28 cellular contexts compared by ENCODE assay signal in genomic region chr10:99858849-99859248, GRCh38.
"Had no signal": no experiment of that assay in that cellular context is flagged by ENCODE, and none has a peak within 500 bp of the region (broad histone marks: within the 10 kb centered on the region; RNA-seq: fewer than 3 reads in every experiment).

No MANE protein-coding gene starts in this region.

- H3K27me3 ChIP-seq: ascending aorta, body of pancreas, MG63 had no signal

- H3K27ac ChIP-seq: ascending aorta, body of pancreas, SK-N-MC, VCaP had no signal

- H3K4me1 Mint-ChIP-seq: activated CD8-positive, alpha-beta memory T cell treated with anti-CD3 and anti-CD28 coated beads, Interleukin-2, amount 10 ng/mL, durations not matched to agents 7 days and 5 days; activated naive CD8-positive, alpha-beta T cell treated with anti-CD3 and anti-CD28 coated beads, Interleukin-2, amount 50 U/mL, for 24 hours had no signal

- H3K27ac Mint-ChIP-seq: activated CD8-positive, alpha-beta memory T cell treated with anti-CD3 and anti-CD28 coated beads, Interleukin-2, amount 10 ng/mL, durations not matched to agents 7 days and 5 days; activated naive CD4-positive, alpha-beta T cell treated with anti-CD3 and anti-CD28 coated beads, Interleukin-2, amount 50 U/mL, for 72 hours; activated naive CD8-positive, alpha-beta T cell treated with anti-CD3 and anti-CD28 coated beads, Interleukin-2, amount 50 U/mL, for 24 hours; activated T-cell treated with anti-CD3 and anti-CD28 coated beads, Interleukin-2, amount 50 U/mL, for 24 hours; activated T-helper 1 cell treated with anti-CD3 and anti-CD28 coated beads, Interleukin-12 subunit alpha, Interleukin-12 subunit beta, Interleukin-2, Interleukin-4 antibody, amounts not matched to agents 30 ng/mL and 10 ng/mL and 1 ng/mL, durations not matched to agents 14 hours and 24 hours and 36 hours had no signal

- DNase-seq: activated CD4-positive, alpha-beta T cell treated with anti-CD3 and anti-CD28 coated beads for 48 hours; activated CD4-positive, alpha-beta T cell treated with anti-CD3 and anti-CD28 coated beads, Interleukin-2, amount 50 U/mL, for 48 hours; activated CD8-positive, alpha-beta memory T cell treated with anti-CD3 and anti-CD28 coated beads, Interleukin-2, amount 10 ng/mL, durations not matched to agents 7 days and 5 days; activated effector memory CD4-positive, alpha-beta T cell treated with Interleukin-2 at 50 U/mL for 16 hours; activated naive CD4-positive, alpha-beta T cell; activated naive CD8-positive, alpha-beta T cell treated with anti-CD3 and anti-CD28 coated beads, Interleukin-2, amount 50 U/mL, for 24 hours; activated T-cell treated with anti-CD3 and anti-CD28 coated beads, Interleukin-2, amount 50 U/mL, for 24 hours; amniotic stem cell; body of pancreas; central memory CD4-positive, alpha-beta T cell; MG63; MV-4-11; NCI-H1417 treated with DMSO at 0.1 percent for 48 hours; NCI-H1694; NCI-H2029; NCI-H2107; NCI-H226; NK-92 treated with Interleukin-12 subunit alpha and Interleukin-12 subunit beta, amount 100 ng/mL, for 24 hours; RPMI8226; T-helper 1 cell had no signal

- ATAC-seq: activated CD4-positive, CD25-positive, alpha-beta regulatory T cell treated with anti-CD3 and anti-CD28 coated beads, Interleukin-2, amount 50 U/mL, for 24 hours; activated CD8-positive, alpha-beta memory T cell treated with anti-CD3 and anti-CD28 coated beads, Interleukin-2, amount 10 ng/mL, durations not matched to agents 7 days and 5 days; activated naive CD4-positive, alpha-beta T cell treated with anti-CD3 and anti-CD28 coated beads, Interleukin-2, amount 50 U/mL, for 72 hours; activated naive CD8-positive, alpha-beta T cell treated with anti-CD3 and anti-CD28 coated beads, Interleukin-2, amount 50 U/mL, for 24 hours; body of pancreas; Right ventricle myocardium inferior had no signal

- H3K4me3 ChIP-seq: ascending aorta, body of pancreas, MG63, SK-N-MC had no signal

- H3K36me3 Mint-ChIP-seq: activated CD8-positive, alpha-beta memory T cell treated with anti-CD3 and anti-CD28 coated beads, Interleukin-2, amount 10 ng/mL, durations not matched to agents 7 days and 5 days; activated naive CD4-positive, alpha-beta T cell treated with anti-CD3 and anti-CD28 coated beads, Interleukin-2, amount 50 U/mL, for 72 hours had no signal

- FAIRE-seq: bronchial epithelial cell had no signal

- H3K4me1 ChIP-seq: ascending aorta, body of pancreas had no signal

- H3K36me3 ChIP-seq: ascending aorta, MG63 had no signal

- H3K9me3 ChIP-seq: ascending aorta, body of pancreas, MG63 had no signal

- H3K4me3 Mint-ChIP-seq: activated CD8-positive, alpha-beta memory T cell treated with anti-CD3 and anti-CD28 coated beads, Interleukin-2, amount 10 ng/mL, durations not matched to agents 7 days and 5 days; activated naive CD8-positive, alpha-beta T cell treated with anti-CD3 and anti-CD28 coated beads, Interleukin-2, amount 50 U/mL, for 24 hours; activated T-cell treated with anti-CD3 and anti-CD28 coated beads, Interleukin-2, amount 50 U/mL, for 24 hours; activated T-helper 1 cell treated with anti-CD3 and anti-CD28 coated beads, Interleukin-12 subunit alpha, Interleukin-12 subunit beta, Interleukin-2, Interleukin-4 antibody, amounts not matched to agents 30 ng/mL and 10 ng/mL and 1 ng/mL, durations not matched to agents 14 hours and 24 hours and 36 hours had no signal

- H3K9me3 Mint-ChIP-seq: activated naive CD4-positive, alpha-beta T cell treated with anti-CD3 and anti-CD28 coated beads, Interleukin-2, amount 50 U/mL, for 72 hours; activated naive CD8-positive, alpha-beta T cell treated with anti-CD3 and anti-CD28 coated beads, Interleukin-2, amount 50 U/mL, for 24 hours; activated T-cell treated with anti-CD3 and anti-CD28 coated beads, Interleukin-2, amount 50 U/mL, for 24 hours; activated T-helper 1 cell treated with anti-CD3 and anti-CD28 coated beads, Interleukin-12 subunit alpha, Interleukin-12 subunit beta, Interleukin-2, Interleukin-4 antibody, amounts not matched to agents 30 ng/mL and 10 ng/mL and 1 ng/mL, durations not matched to agents 14 hours and 24 hours and 36 hours had no signal
